Comparison of ENCODE assay signal across 8 cellular contexts in genomic region chr20:10672579-10673127, GRCh38. TPM values are rescaled to one million over a fixed set of nuclear protein-coding genes. Genes with fewer than 3 reads are reported as not detected.
DNase-seq lines count a peak whose midpoint lies in the region; ATAC-seq and TF ChIP-seq lines count a peak whose summit lies in the region.

No MANE protein-coding gene starts in this region.

- ATAC-seq in IMR-90 (ENCODE audit: low read depth) (no peak), HG03135 (IDR thresholded peaks at IDR 0.05; ENCODE audit: unreplicated experiment) (no peak)

- in situ Hi-C loops in IMR-90 (cut with MboI; ENCODE audit: low sequenced_read_pairs): loop anchor here (10.0 kb wide), 1 partner anchor 872 kb away; no protein-coding TSS in a partner anchor

- H3K4me3 ChIP-seq in IMR-90 (ENCODE audit: insufficient read depth, low read depth, low read length) (peak overlapping the region; percentile 93), choroid plexus epithelial cell (ENCODE audit: low read depth, low read length) (peak overlapping the region; percentile 88)

- DNase-seq in D341Med (ENCODE audit: low spot score) (peak; percentile 67), IMR-90 (peak; percentile 67), choroid plexus epithelial cell (ENCODE audit: low read depth) (peak; percentile 79), left kidney (ENCODE audit: low read depth, low spot score) (peak; percentile 61), COLO829 (ENCODE audit: low spot score) (no peak)
- DNase-seq in stimulated activated CD4-positive, alpha-beta T cell treated with anti-CD3 and anti-CD28 coated beads, TNF-alpha, amount 100 ng/mL, for 48 hours (ENCODE audit: low read depth in 3 of 3): peak in 2 of 3 donors; percentile 11 to 24

- H3K27ac ChIP-seq in IMR-90 (ENCODE audit: insufficient read depth, low read length): peak overlapping the region; percentile 92

- peak overlapping the region; percentile 96 for H3K9ac ChIP-seq in IMR-90 (ENCODE audit: low read depth, low read length)

- H4K5ac ChIP-seq in IMR-90 (ENCODE audit: low read depth, low read length): peak overlapping the region; percentile 26

- H2BK5ac ChIP-seq in IMR-90 (ENCODE audit: low read depth, low read length, poor library complexity, severe bottlenecking): peak overlapping the region; percentile 79

- H3K4me1 Mint-ChIP-seq in T-helper 1 cell treated with Interleukin-12 subunit alpha and Interleukin-12 subunit beta and Interleukin-4 antibody, amounts not matched to agents 30 μg/mL and 1 μg/mL, for 36 hours (ENCODE audit: low read depth): peaks cover 23% of the 10 kb centered on the region

- WGBS in IMR-90 (ENCODE audit: extremely low coverage in 2 of 2, insufficient read length in 1 of 2), 2 experiments: 10% methylated on average over 2 of the region's 48 CpGs; no CpG with 5 or more reads in 1 of the 2 experiments

- peak overlapping the region; percentile 86; the same call in 1 of the 2 replicates for H3K56ac ChIP-seq in IMR-90 (ENCODE audit: extremely low read depth, insufficient read depth, low read length)

- H2AFZ ChIP-seq in IMR-90 (replicated peaks; ENCODE audit: low read length, poor library complexity): peak overlapping the region; percentile 92

- peak overlapping the region; percentile 75 for H3K4me3 Mint-ChIP-seq in T-helper 1 cell treated with Interleukin-12 subunit alpha and Interleukin-12 subunit beta and Interleukin-4 antibody, amounts not matched to agents 30 μg/mL and 1 μg/mL, for 36 hours

- intact Hi-C loops in IMR-90 (cut with micrococcal nuclease): loop anchor here (5.0 to 10.0 kb wide), 8 partner anchors 175 to 782 kb away; no protein-coding TSS in a partner anchor

- H3K27me3 ChIP-seq in IMR-90 (ENCODE audit: control insufficient read depth, insufficient read depth, low read length): no peaks in the 10 kb centered on the region

- H3K4me1 ChIP-seq in IMR-90 (ENCODE audit: control insufficient read depth, insufficient read depth, low read length): peaks cover 8% of the 10 kb centered on the region

- CTCF ChIA-PET in IMR-90 (lab: Yijun Ruan, JAX): no interaction called here

- H2BK15ac ChIP-seq in IMR-90 (ENCODE audit: low read depth, low read length): peak overlapping the region; percentile 71; the same call in 2 of the 3 replicates

- peaks cover 15% of the 10 kb centered on the region for H3K36me3 ChIP-seq in IMR-90 (ENCODE audit: control insufficient read depth, insufficient read depth, low read length)

- H2AK9ac ChIP-seq in IMR-90 (replicated peaks; ENCODE audit: low read depth, low read length, poor library complexity): peak overlapping the region; percentile 70

- TF ChIP-seq CTCF in IMR-90 (conservative IDR thresholded peaks at IDR 0.05; ENCODE audit: low read depth, low read length) (no peak), choroid plexus epithelial cell (conservative IDR thresholded peaks at IDR 0.05; ENCODE audit: low read depth, low read length) (no peak)

- H3K14ac ChIP-seq in IMR-90 (replicated peaks; ENCODE audit: low read depth, low read length): peak overlapping the region; percentile 79

- H2AK5ac ChIP-seq in IMR-90 (ENCODE audit: low read depth, low read length): peak overlapping the region; percentile 77

- peak overlapping the region; percentile 52 to 77; a peak in 3 of 4 replicates for H4K8ac ChIP-seq in IMR-90 (ENCODE audit: low read depth in 2 of 2, low read length in 2 of 2)

- H4K91ac ChIP-seq in IMR-90 (ENCODE audit: insufficient read depth, low read depth, low read length): peak overlapping the region; percentile 68

- no peaks in the 10 kb centered on the region for H3K9me3 ChIP-seq in IMR-90 (ENCODE audit: control insufficient read depth, insufficient read depth, low read length)

- TF ChIP-seq RAD21 in IMR-90 (IDR thresholded peaks at IDR 0.05; ENCODE audit: low read length): peak; percentile 12; the same call in 1 of the 2 replicates

- peak overlapping the region; percentile 45 for H2BK20ac ChIP-seq in IMR-90 (ENCODE audit: low read depth, low read length)

- H3K9me3 Mint-ChIP-seq in T-helper 1 cell treated with Interleukin-12 subunit alpha and Interleukin-12 subunit beta and Interleukin-4 antibody, amounts not matched to agents 30 μg/mL and 1 μg/mL, for 36 hours: no peaks in the 10 kb centered on the region

- peak overlapping the region; percentile 62 for H3K18ac ChIP-seq in IMR-90 (ENCODE audit: low read depth, low read length)

- TF ChIP-seq POLR2A in IMR-90 (IDR thresholded peaks at IDR 0.05; ENCODE audit: low read depth, low read length): no peak

- dilution Hi-C loops in IMR-90 (cut with HindIII; ENCODE audit: low sequenced_read_pairs, unreplicated experiment): loop anchor here (25.0 kb wide), 1 partner anchor 865 kb away; no protein-coding TSS in a partner anchor

- H3K27me3 Mint-ChIP-seq in T-helper 1 cell treated with Interleukin-12 subunit alpha and Interleukin-12 subunit beta and Interleukin-4 antibody, amounts not matched to agents 30 μg/mL and 1 μg/mL, for 36 hours (ENCODE audit: low read depth): peaks cover 78% of the 10 kb centered on the region

- BruUV-seq in IMR-90 (replicated peaks; lab: Mats Ljungman, UMichigan): no TSS peak

- H3K36me3 Mint-ChIP-seq in T-helper 1 cell treated with Interleukin-12 subunit alpha and Interleukin-12 subunit beta and Interleukin-4 antibody, amounts not matched to agents 30 μg/mL and 1 μg/mL, for 36 hours (ENCODE audit: low read depth): no peaks in the 10 kb centered on the region

- H3K23ac ChIP-seq in IMR-90 (ENCODE audit: low read depth, low read length): peak overlapping the region; percentile 95

- peaks cover 12% of the 10 kb centered on the region for H4K20me1 ChIP-seq in IMR-90 (ENCODE audit: insufficient read depth, low read length)

- H3K9me1 ChIP-seq in IMR-90 (ENCODE audit: insufficient read depth, low read length): peaks cover 9% of the 10 kb centered on the region; the same call in 1 of the 2 replicates

- peak overlapping the region; percentile 57 for H3K27ac Mint-ChIP-seq in T-helper 1 cell treated with Interleukin-12 subunit alpha and Interleukin-12 subunit beta and Interleukin-4 antibody, amounts not matched to agents 30 μg/mL and 1 μg/mL, for 36 hours

- POLR2A ChIA-PET in IMR-90 (lab: Charles Lee; ENCODE audit: unreplicated experiment): no interaction called here

- H2BK120ac ChIP-seq in IMR-90 (ENCODE audit: low read depth, low read length): peak overlapping the region; percentile 77

- peak overlapping the region; percentile 75 for H3K4me2 ChIP-seq in IMR-90 (ENCODE audit: low read depth, low read length)

- H3K79me1 ChIP-seq in IMR-90 (ENCODE audit: low read depth in 1 of 2, low read length in 2 of 2): peaks cover 17 to 53% of the 10 kb centered on the region in 2 experiments

- peak overlapping the region; percentile 82 for H3K4ac ChIP-seq in IMR-90 (ENCODE audit: low read depth, low read length)

TF ChIP-seq in IMR-90, 13 proteins besides CTCF, POLR2A, EP300 and RAD21:
- TF ChIP-seq RFX5 (IDR thresholded peaks at IDR 0.05; ENCODE audit: low read depth, low read length): no peak
- TF ChIP-seq SMC3 (IDR thresholded peaks at IDR 0.05; ENCODE audit: low read depth, low read length): peak; percentile 22; the same call in 1 of the 2 replicates
- TF ChIP-seq BHLHE40 (IDR thresholded peaks at IDR 0.05; ENCODE audit: low read depth, low read length): 0 out of 2 replicates have a peak, but pooled peaks have one; percentile 23
- no peak for TF ChIP-seq MAZ (IDR thresholded peaks at IDR 0.05; ENCODE audit: borderline replicate concordance, low read depth, low read length)
- no peak for TF ChIP-seq USF2 (IDR thresholded peaks at IDR 0.05; ENCODE audit: low read depth, low read length)
- peak; percentile 13; the same call in 1 of the 2 replicates for TF ChIP-seq MXI1 (IDR thresholded peaks at IDR 0.05; ENCODE audit: borderline replicate concordance, low read depth, low read length)

RNA-seq across cellular contexts. Expression of gene JAG1, which starts 1.1 kb away (rescaled TPM):
- total RNA-seq in IMR-90 (2012; rRNA removed): 19.4 and 22.6 TPM in 2 replicates
- 9.4 and 10.2 TPM in 2 replicates for polyA plus RNA-seq in IMR-90 (2012; rRNA removed)
- polyA plus RNA-seq in IMR-90 (2012; cell fraction: cytosol; rRNA removed): 6.4 and 9.4 TPM in 2 replicates
- 32.3 and 70.8 TPM in 2 replicates for polyA plus RNA-seq in IMR-90 (2012; cell fraction: nucleus; rRNA removed; ENCODE audit: low replicate concordance)
